8 cellular contexts compared by ENCODE assay signal in genomic region chr1:104979651-104980050, GRCh38.
"Had no signal": no experiment of that assay in that cellular context is flagged by ENCODE, and none has a peak within 500 bp of the region (broad histone marks: within the 10 kb centered on the region; RNA-seq: fewer than 3 reads in every experiment).

No MANE protein-coding gene starts in this region.

- H3K4me3 ChIP-seq: GM23338 had no signal

- ATAC-seq: GM23338, HepG2 had no signal

- H3K27ac ChIP-seq: HL-60 had no signal

- DNase-seq: H9, HCEC 1CT, KBM-7 had no signal

- FAIRE-seq: H1, H54, HepG2 had no signal
